In the genomic region with DNA sequence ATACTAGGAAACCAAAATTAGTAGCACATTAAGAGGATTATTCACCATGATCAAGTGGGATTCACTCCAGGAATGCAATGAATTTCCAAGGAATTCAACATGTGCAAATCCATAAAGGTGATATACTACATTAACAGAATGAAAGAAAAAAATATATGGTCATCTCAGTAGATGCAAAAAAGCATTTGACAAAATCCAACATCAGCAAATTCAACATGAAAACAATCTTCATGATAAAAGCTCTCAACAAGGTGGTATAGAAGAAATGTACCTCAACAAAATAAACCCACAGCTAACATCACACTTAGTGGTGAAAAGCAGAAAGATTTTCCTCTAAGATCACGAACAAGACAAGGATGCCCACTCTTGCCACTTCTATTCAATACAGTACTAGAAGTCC, we compare ENCODE assay signal across 6 cellular contexts.
"Had no signal": no experiment of that assay in that cellular context is flagged by ENCODE, and none has a peak within 500 bp of the region (broad histone marks: within the 10 kb centered on the region; RNA-seq: fewer than 3 reads in every experiment).

No MANE protein-coding gene starts in this region.

- DNase-seq: Karpas-422, KBM-7, KG1 had no signal

- H3K9ac ChIP-seq: KMS-11 had no signal

- H3K27ac ChIP-seq: HL-60, KMS-11 had no signal

- FAIRE-seq: HTR-8/SVneo had no signal

- H3K4me2 ChIP-seq: KMS-11 had no signal
